In the genomic region with DNA sequence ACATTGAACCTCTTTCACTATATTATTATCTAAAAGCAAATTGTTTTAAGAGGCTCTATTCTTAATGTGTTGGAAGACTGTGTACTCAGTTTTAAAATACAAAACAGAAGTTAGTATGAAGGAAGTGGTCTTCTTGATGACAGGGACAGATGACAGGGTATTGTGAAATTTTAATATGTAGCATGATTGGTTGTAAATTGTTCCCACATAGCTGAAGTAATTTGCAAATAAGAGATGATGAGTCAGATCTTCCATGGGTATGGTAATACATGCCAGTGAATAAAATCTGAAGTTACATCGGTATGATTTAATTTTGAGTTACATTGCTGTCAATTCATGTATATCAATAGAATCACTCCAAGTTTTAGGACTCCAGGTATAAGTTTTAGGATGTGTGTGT, we compare ENCODE assay signal across 1 cellular context.
TF ChIP-seq lines count a peak whose summit lies in the region.

No MANE protein-coding gene starts in this region.

TF ChIP-seq in GM12878, 131 proteins besides CTCF, POLR2A, EP300 and RAD21 (continued from another document):
- TF ChIP-seq, protein P1, sequence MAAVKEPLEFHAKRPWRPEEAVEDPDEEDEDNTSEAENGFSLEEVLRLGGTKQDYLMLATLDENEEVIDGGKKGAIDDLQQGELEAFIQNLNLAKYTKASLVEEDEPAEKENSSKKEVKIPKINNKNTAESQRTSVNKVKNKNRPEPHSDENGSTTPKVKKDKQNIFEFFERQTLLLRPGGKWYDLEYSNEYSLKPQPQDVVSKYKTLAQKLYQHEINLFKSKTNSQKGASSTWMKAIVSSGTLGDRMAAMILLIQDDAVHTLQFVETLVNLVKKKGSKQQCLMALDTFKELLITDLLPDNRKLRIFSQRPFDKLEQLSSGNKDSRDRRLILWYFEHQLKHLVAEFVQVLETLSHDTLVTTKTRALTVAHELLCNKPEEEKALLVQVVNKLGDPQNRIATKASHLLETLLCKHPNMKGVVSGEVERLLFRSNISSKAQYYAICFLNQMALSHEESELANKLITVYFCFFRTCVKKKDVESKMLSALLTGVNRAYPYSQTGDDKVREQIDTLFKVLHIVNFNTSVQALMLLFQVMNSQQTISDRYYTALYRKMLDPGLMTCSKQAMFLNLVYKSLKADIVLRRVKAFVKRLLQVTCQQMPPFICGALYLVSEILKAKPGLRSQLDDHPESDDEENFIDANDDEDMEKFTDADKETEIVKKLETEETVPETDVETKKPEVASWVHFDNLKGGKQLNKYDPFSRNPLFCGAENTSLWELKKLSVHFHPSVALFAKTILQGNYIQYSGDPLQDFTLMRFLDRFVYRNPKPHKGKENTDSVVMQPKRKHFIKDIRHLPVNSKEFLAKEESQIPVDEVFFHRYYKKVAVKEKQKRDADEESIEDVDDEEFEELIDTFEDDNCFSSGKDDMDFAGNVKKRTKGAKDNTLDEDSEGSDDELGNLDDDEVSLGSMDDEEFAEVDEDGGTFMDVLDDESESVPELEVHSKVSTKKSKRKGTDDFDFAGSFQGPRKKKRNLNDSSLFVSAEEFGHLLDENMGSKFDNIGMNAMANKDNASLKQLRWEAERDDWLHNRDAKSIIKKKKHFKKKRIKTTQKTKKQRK (IDR thresholded peaks at IDR 0.05; ENCODE audit: low read depth, low read length) = no peak
- TF ChIP-seq, protein P2, sequence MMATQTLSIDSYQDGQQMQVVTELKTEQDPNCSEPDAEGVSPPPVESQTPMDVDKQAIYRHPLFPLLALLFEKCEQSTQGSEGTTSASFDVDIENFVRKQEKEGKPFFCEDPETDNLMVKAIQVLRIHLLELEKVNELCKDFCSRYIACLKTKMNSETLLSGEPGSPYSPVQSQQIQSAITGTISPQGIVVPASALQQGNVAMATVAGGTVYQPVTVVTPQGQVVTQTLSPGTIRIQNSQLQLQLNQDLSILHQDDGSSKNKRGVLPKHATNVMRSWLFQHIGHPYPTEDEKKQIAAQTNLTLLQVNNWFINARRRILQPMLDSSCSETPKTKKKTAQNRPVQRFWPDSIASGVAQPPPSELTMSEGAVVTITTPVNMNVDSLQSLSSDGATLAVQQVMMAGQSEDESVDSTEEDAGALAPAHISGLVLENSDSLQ (IDR thresholded peaks at IDR 0.05) = peak; percentile 65; the same call in 1 of the 2 replicates
- peak; percentile 32 for TF ChIP-seq JUNB (IDR thresholded peaks at IDR 0.05)
- TF ChIP-seq NFIC (IDR thresholded peaks at IDR 0.05; ENCODE audit: low read depth, low read length) = no peak
- 0 out of 2 replicates have a peak, but pooled peaks have one; percentile 6 for TF ChIP-seq NBN (IDR thresholded peaks at IDR 0.05)
- 0 out of 2 replicates have a peak, but pooled peaks have one; percentile 11 for TF ChIP-seq CREM (IDR thresholded peaks at IDR 0.05; ENCODE audit: low read depth)
- TF ChIP-seq JUND (IDR thresholded peaks at IDR 0.05; ENCODE audit: low read depth, low read length) = peak; percentile 59; the same call in 1 of the 2 replicates
- no peak for TF ChIP-seq ZNF622 (IDR thresholded peaks at IDR 0.05)
- peak; percentile 71; the same call in 1 of the 2 replicates for TF ChIP-seq RFX5 (IDR thresholded peaks at IDR 0.05; ENCODE audit: low read depth, low read length)
- TF ChIP-seq ASH2L (IDR thresholded peaks at IDR 0.05; ENCODE audit: borderline replicate concordance, low read depth) = no peak
- no peak for TF ChIP-seq MEF2B (IDR thresholded peaks at IDR 0.05; ENCODE audit: partially characterized antibody, poor library complexity, severe bottlenecking)
